ENCODE assay signal across 25 cellular contexts in genomic region chr2:60493804-60494392, GRCh38. TPM values are rescaled to one million over a fixed set of nuclear protein-coding genes. Genes with fewer than 3 reads are reported as not detected.
"Had no signal": no experiment of that assay in that cellular context is flagged by ENCODE, and none has a peak within 500 bp of the region (broad histone marks: within the 10 kb centered on the region; RNA-seq: fewer than 3 reads in every experiment).

No MANE protein-coding gene starts in this region.

- H3K27ac ChIP-seq: brain microvascular endothelial cell, lower lobe of right lung, neutrophil, ovary, psoas muscle, right atrium auricular region, suprapubic skin, tibial nerve, uterus had no signal

- H3K27me3 ChIP-seq: brain microvascular endothelial cell, neutrophil, ovary, right atrium auricular region, suprapubic skin, tibial nerve, uterus had no signal

- H3K4me3 ChIP-seq: lower lobe of right lung, ovary, psoas muscle, right atrium auricular region, suprapubic skin, tibial nerve, uterus had no signal

- DNase-seq: activated CD4-positive, alpha-beta T cell treated with anti-CD3 and anti-CD28 coated beads for 4 hours; activated CD4-positive, alpha-beta T cell treated with anti-CD3 and anti-CD28 coated beads, Interleukin-2, amount 50 U/mL, for 48 hours; activated CD4-positive, CD25-positive, alpha-beta regulatory T cell; activated effector memory CD4-positive, alpha-beta T cell treated with anti-CD3 and anti-CD28 coated beads, Interleukin-2, amount 50 U/mL, for 16 hours; activated naive CD4-positive, alpha-beta T cell treated with anti-CD3 and anti-CD28 coated beads, Interleukin-2, amount 10 ng/mL, durations not matched to agents 7 days and 5 days; brain microvascular endothelial cell; caudate nucleus; effector CD4-positive, alpha-beta T cell; kidney; lower lobe of right lung; naive thymus-derived CD8-positive, alpha-beta T cell; ovary; psoas muscle; stimulated activated CD4-positive, alpha-beta T cell treated with anti-CD3 and anti-CD28 coated beads, Interleukin-12 subunit alpha, Interleukin-12 subunit beta, amount 100 ng/mL, for 4 hours; stimulated activated CD4-positive, alpha-beta T cell treated with anti-CD3 and anti-CD28 coated beads, Interleukin-4, amount 100 ng/mL, for 4 hours; stimulated activated naive CD8-positive, alpha-beta T cell treated with anti-CD3 and anti-CD28 coated beads, Interleukin-15, amount 100 ng/mL, for 72 hours; T-helper 9 cell; uterus had no signal

- H3K27ac Mint-ChIP-seq: activated naive CD4-positive, alpha-beta T cell treated with anti-CD3 and anti-CD28 coated beads, Interleukin-2, amount 10 ng/mL, durations not matched to agents 7 days and 5 days; dendritic cell treated with granulocyte-macrophage colony-stimulating factor and Interleukin-4, amounts not matched to agents 40 ng/mL and 50 ng/mL, for 4 days; stimulated activated naive CD8-positive, alpha-beta T cell treated with anti-CD3 and anti-CD28 coated beads, Interleukin-15, amount 100 ng/mL, for 72 hours had no signal

- H3K36me3 ChIP-seq: brain microvascular endothelial cell, lower lobe of right lung, neutrophil, ovary, right atrium auricular region, suprapubic skin, tibial nerve, uterus had no signal

- H3K4me1 ChIP-seq: lower lobe of right lung, psoas muscle, right atrium auricular region, tibial nerve, uterus had no signal

- ATAC-seq: left lobe of liver; lower lobe of right lung; naive thymus-derived CD8-positive, alpha-beta T cell; psoas muscle; stimulated activated naive CD8-positive, alpha-beta T cell treated with anti-CD3 and anti-CD28 coated beads, Interleukin-15, amount 100 ng/mL, for 72 hours had no signal

- H3K9me3 ChIP-seq: lower lobe of right lung, neutrophil, ovary, psoas muscle, right atrium auricular region, suprapubic skin, tibial nerve, uterus had no signal

- H3K4me3 Mint-ChIP-seq: activated naive CD4-positive, alpha-beta T cell treated with anti-CD3 and anti-CD28 coated beads, Interleukin-2, amount 10 ng/mL, durations not matched to agents 7 days and 5 days; dendritic cell treated with granulocyte-macrophage colony-stimulating factor and Interleukin-4, amounts not matched to agents 40 ng/mL and 50 ng/mL, for 4 days; naive thymus-derived CD8-positive, alpha-beta T cell; stimulated activated naive CD8-positive, alpha-beta T cell treated with anti-CD3 and anti-CD28 coated beads, Interleukin-15, amount 100 ng/mL, for 72 hours had no signal

- H3K36me3 Mint-ChIP-seq: activated naive CD4-positive, alpha-beta T cell treated with anti-CD3 and anti-CD28 coated beads, Interleukin-2, amount 10 ng/mL, durations not matched to agents 7 days and 5 days; naive thymus-derived CD8-positive, alpha-beta T cell had no signal

- H3K27me3 Mint-ChIP-seq: dendritic cell treated with granulocyte-macrophage colony-stimulating factor and Interleukin-4, amounts not matched to agents 40 ng/mL and 50 ng/mL, for 4 days; stimulated activated naive CD8-positive, alpha-beta T cell treated with anti-CD3 and anti-CD28 coated beads, Interleukin-15, amount 100 ng/mL, for 72 hours had no signal

- H3K9me3 Mint-ChIP-seq: activated naive CD4-positive, alpha-beta T cell treated with anti-CD3 and anti-CD28 coated beads, Interleukin-2, amount 10 ng/mL, durations not matched to agents 7 days and 5 days; dendritic cell treated with granulocyte-macrophage colony-stimulating factor and Interleukin-4, amounts not matched to agents 40 ng/mL and 50 ng/mL, for 4 days; naive thymus-derived CD8-positive, alpha-beta T cell; stimulated activated naive CD8-positive, alpha-beta T cell treated with anti-CD3 and anti-CD28 coated beads, Interleukin-15, amount 100 ng/mL, for 72 hours had no signal

RNA-seq across cellular contexts. Expression of gene BCL11A, which starts 59.6 kb away (rescaled TPM):
- total RNA-seq: T-helper 1 cell treated with Interleukin-12 subunit alpha and Interleukin-12 subunit beta and Interleukin-4 antibody, amounts not matched to agents 30 ng/mL and 1 ng/mL, for 36 hours had no signal
